Comparison of ENCODE assay signal across 28 cellular contexts in genomic region chr14:21985081-21985480, GRCh38.
"Had no signal": no experiment of that assay in that cellular context is flagged by ENCODE, and none has a peak within 500 bp of the region (broad histone marks: within the 10 kb centered on the region; RNA-seq: fewer than 3 reads in every experiment).

No MANE protein-coding gene starts in this region.

- H3K9me3 ChIP-seq: esophagus squamous epithelium, ovary, sigmoid colon, thoracic aorta, uterus had no signal

- H3K4me3 ChIP-seq: esophagus squamous epithelium, ovary, sigmoid colon, thoracic aorta, uterus had no signal

- H3K4me1 Mint-ChIP-seq: nephron had no signal

- H3K4me1 ChIP-seq: esophagus squamous epithelium, sigmoid colon, uterus had no signal

- H3K4me3 Mint-ChIP-seq: activated CD8-positive, alpha-beta T cell treated with anti-CD3 and anti-CD28 coated beads for 36 hours; activated naive CD8-positive, alpha-beta T cell; activated T-cell treated with anti-CD3 and anti-CD28 coated beads, Interleukin-2, amount 50 U/mL, for 4 hours; nephron; stimulated activated naive CD8-positive, alpha-beta T cell treated with anti-CD3 and anti-CD28 coated beads, Interleukin-15, Interleukin-2, amounts not matched to agents 100 ng/mL and 50 ng/mL, for 24 hours had no signal

- H3K27ac ChIP-seq: epithelial cell of prostate, esophagus squamous epithelium, ovary, sigmoid colon, thoracic aorta, uterus, WERI-Rb-1 had no signal

- ATAC-seq: activated CD4-positive, CD25-positive, alpha-beta regulatory T cell treated with anti-CD3 and anti-CD28 coated beads, Interleukin-2, amount 50 U/mL, for 24 hours; activated CD8-positive, alpha-beta T cell treated with anti-CD3 and anti-CD28 coated beads for 36 hours; activated T-cell treated with anti-CD3 and anti-CD28 coated beads, Interleukin-2, amount 50 U/mL, for 4 hours; left cardiac atrium; left ventricle myocardium superior had no signal

- H3K36me3 ChIP-seq: esophagus squamous epithelium, ovary, sigmoid colon, thoracic aorta, uterus, WERI-Rb-1 had no signal

- H3K27me3 Mint-ChIP-seq: activated naive CD8-positive, alpha-beta T cell; stimulated activated naive CD8-positive, alpha-beta T cell treated with anti-CD3 and anti-CD28 coated beads, Interleukin-15, Interleukin-2, amounts not matched to agents 100 ng/mL and 50 ng/mL, for 24 hours had no signal

- H3K27me3 ChIP-seq: esophagus squamous epithelium, ovary, sigmoid colon, uterus had no signal

- H3K27ac Mint-ChIP-seq: activated CD8-positive, alpha-beta T cell treated with anti-CD3 and anti-CD28 coated beads for 36 hours; activated naive CD8-positive, alpha-beta T cell; nephron; progenitor cell of endocrine pancreas; stimulated activated naive CD8-positive, alpha-beta T cell treated with anti-CD3 and anti-CD28 coated beads, Interleukin-15, Interleukin-2, amounts not matched to agents 100 ng/mL and 50 ng/mL, for 24 hours had no signal

- DNase-seq: activated CD4-positive, alpha-beta T cell treated with anti-CD3 and anti-CD28 coated beads for 48 hours; activated CD8-positive, alpha-beta T cell treated with anti-CD3 and anti-CD28 coated beads for 36 hours; activated effector memory CD4-positive, alpha-beta T cell treated with Interleukin-2 at 50 U/mL for 16 hours; activated naive CD4-positive, alpha-beta T cell treated with Interleukin-2 at 50 U/mL for 16 hours; activated T-cell treated with anti-CD3 and anti-CD28 coated beads, Interleukin-2, amount 50 U/mL, for 4 hours; anterior cingulate cortex; dermis blood vessel endothelial cell; effector CD4-positive, alpha-beta T cell; esophagus squamous epithelium; left cardiac atrium; left ventricle myocardium superior; ovary; retina; sigmoid colon; small intestine; stimulated activated CD4-positive, alpha-beta T cell treated with anti-CD3 and anti-CD28 coated beads, Interleukin-15, amount 100 ng/mL, for 24 hours; stimulated activated CD4-positive, alpha-beta T cell treated with anti-CD3 and anti-CD28 coated beads, Interleukin-2, amount 100 ng/mL, for 24 hours; T-helper 9 cell; trophoblast cell; uterus; WERI-Rb-1 had no signal
